9 cellular contexts compared by ENCODE assay signal in the genomic region with DNA sequence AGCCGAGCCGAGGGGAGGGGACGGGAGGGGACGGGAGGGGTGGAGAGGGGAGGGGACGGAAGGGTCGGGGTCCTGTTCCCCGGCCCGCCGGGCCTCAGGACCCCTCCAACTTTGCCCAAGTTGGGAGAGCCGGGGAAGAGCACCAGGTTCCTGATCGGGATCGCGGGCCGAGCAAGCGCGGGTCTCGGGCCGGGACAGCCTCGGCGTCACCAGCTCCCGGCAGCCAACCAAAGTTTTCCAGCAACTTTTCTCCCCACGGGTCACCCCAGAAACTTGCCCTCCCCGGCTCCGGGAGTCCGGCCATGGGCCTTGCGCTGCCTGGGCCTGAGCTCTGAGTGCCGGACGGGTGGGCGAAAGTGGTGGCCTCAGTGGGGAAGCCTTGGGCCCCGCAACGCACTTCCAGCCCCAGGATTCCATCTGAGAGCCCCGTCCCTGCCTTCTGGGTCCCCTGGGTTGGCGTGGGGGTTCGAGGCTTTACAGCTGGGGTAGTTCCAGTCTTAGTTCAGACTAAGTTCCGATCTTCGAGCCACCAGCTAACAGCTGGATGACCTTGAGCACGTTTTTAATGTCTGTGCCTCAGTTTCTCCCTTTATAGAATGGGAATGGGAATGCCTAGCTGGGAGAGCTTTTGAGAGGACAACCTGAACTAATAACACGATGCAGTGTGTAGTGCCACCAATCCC. TPM values are rescaled to one million over a fixed set of nuclear protein-coding genes. Genes with fewer than 3 reads are reported as not detected.
DNase-seq lines count a peak whose midpoint lies in the region; ATAC-seq, FAIRE-seq and TF ChIP-seq lines count a peak whose summit lies in the region.
"Had no signal": no experiment of that assay in that cellular context is flagged by ENCODE, and none has a peak within 500 bp of the region (broad histone marks: within the 10 kb centered on the region; RNA-seq: fewer than 3 reads in every experiment).

No MANE protein-coding gene starts in this region.

- intact Hi-C loops in K562 (cut with micrococcal nuclease) = loop anchor here (10.0 kb wide), 1 partner anchor 80 kb away; the partner anchor contains the start of genes DNALI1 and SNIP1
- intact Hi-C loops in left colon (cut with DNase I, micrococcal nuclease) = loop anchor here in 1 of 2 donors (10.0 kb wide), 1 partner anchor 1080 kb away; the partner anchor contains the start of gene LSM10

- peak overlapping the region; percentile 94 for H3K27ac ChIP-seq in K562 (ENCODE audit: extremely low read depth, low read depth, low read length)
- H3K27ac ChIP-seq in stomach smooth muscle (ENCODE audit: low read length) = peak overlapping the region; percentile 96

- H3K9me3 ChIP-seq in K562 (replicated peaks; ENCODE audit: control insufficient read depth, insufficient read depth, low read depth, low read length) = no peaks in the 10 kb centered on the region
- no peaks in the 10 kb centered on the region for H3K9me3 ChIP-seq in stomach smooth muscle (ENCODE audit: control insufficient read depth in 2 of 2, low read length in 2 of 2)

- in situ Hi-C loops in K562 (cut with MboI) = no loop called here

- H3K4me2 ChIP-seq in K562 (ENCODE audit: insufficient read depth, low read length) = peak overlapping the region; percentile 96

- WGBS in K562 (ENCODE audit: insufficient coverage, low coverage, missing lambda C conversion rate) = under 1% methylated on average over 27 of the region's 38 CpGs

- POLR2A ChIA-PET in K562 (lab: Yijun Ruan, JAX) = interaction anchor here (0.7 to 7.6 kb wide), 23 partner anchors 10 to 1324 kb away, joined by 3 to 118 read pairs (median 4); partner anchors contain the start of genes DNALI1, MEAF6 and RSPO1

- 0 out of 5 replicates have a peak, but pooled peaks cover 0 to 3% of the 10 kb centered on the region in 2 experiments for H3K27me3 ChIP-seq in K562 (ENCODE audit: control insufficient read depth in 2 of 2, insufficient read depth in 2 of 2, low read length in 2 of 2)
- no peaks in the 10 kb centered on the region for H3K27me3 ChIP-seq in stomach smooth muscle (ENCODE audit: control insufficient read depth in 1 of 2, insufficient read depth in 2 of 2, low read length in 2 of 2)

- TF ChIP-seq EP300 in K562 (IDR thresholded peaks at IDR 0.05; ENCODE audit: low read length) = no peak

- ATAC-seq in K562 = peak; percentile 2
- ATAC-seq in left colon = no peak
- no peak for ATAC-seq in HG02678 (IDR thresholded peaks at IDR 0.05; ENCODE audit: unreplicated experiment)
- ATAC-seq in HG03159 (IDR thresholded peaks at IDR 0.05; ENCODE audit: unreplicated experiment) = no peak

- CTCF ChIA-PET in K562 (lab: Yijun Ruan, JAX; ENCODE audit: low intra/inter-chr PET ratio) = interaction anchor here (0.6 kb wide), 1 partner anchor 20 kb away, joined by 3 read pairs; no protein-coding TSS in a partner anchor

- H3K4me1 ChIP-seq in K562 (replicated peaks in 1 of 2; ENCODE audit: control insufficient read depth in 2 of 2, insufficient read depth in 2 of 2, low read length in 2 of 2) = peaks cover 57 to 69% of the 10 kb centered on the region in 2 experiments
- peaks cover 77% of the 10 kb centered on the region for H3K4me1 ChIP-seq in stomach smooth muscle (ENCODE audit: control insufficient read depth, insufficient read depth, low read length)

- TSS peak; percentile 56 for BruUV-seq in K562 (replicated peaks; lab: Mats Ljungman, UMichigan)

- TF ChIP-seq CTCF in GM12864 (IDR thresholded peaks at IDR 0.05; ENCODE audit: low read depth, low read length, missing control alignments) (no peak), K562 (IDR thresholded peaks at IDR 0.05 in 2 of 3, conservative IDR thresholded peaks at IDR 0.05 in 1 of 3; ENCODE audit: insufficient read depth in 2 of 3, low read depth in 1 of 3, low read length in 3 of 3) (no peak)

- DNase-seq in GM12864 (ENCODE audit: low read depth) = no peak
- DNase-seq in M059J (ENCODE audit: low read depth) = peak; percentile 52
- DNase-seq in K562 (ENCODE audit: extremely low read depth in 1 of 4, low spot score in 3 of 4) = peak in 2 of 4 experiments; percentile 52 to 53
- peak; percentile 45 to 48 for DNase-seq in left colon
- no peak for DNase-seq in AML-193 (lab: John Stamatoyannopoulos, UW)

- no peak; a peak in 1 of 4 replicates for TF ChIP-seq RAD21 in K562 (CRISPR knock-in tag; conservative IDR thresholded peaks at IDR 0.05 in 1 of 2, IDR thresholded peaks at IDR 0.05 in 1 of 2)

- H3K9ac ChIP-seq in K562 (ENCODE audit: insufficient read depth in 1 of 2, low read depth in 2 of 2, low read length in 2 of 2) = peak overlapping the region; percentile 86 to 98
- peak overlapping the region; percentile 87 to 92 for H3K9ac ChIP-seq in stomach smooth muscle (ENCODE audit: low read length in 2 of 2)

- peak overlapping the region; percentile 91 for H2AFZ ChIP-seq in K562 (ENCODE audit: low read depth, low read length)

- H3K4me3 ChIP-seq in GM12864 (ENCODE audit: low read depth, low read length) (peak overlapping the region; percentile 88), K562 (peak overlapping the region; percentile 77), stomach smooth muscle (ENCODE audit: low read length in 2 of 2) (peak overlapping the region; percentile 71 to 98)

- peaks cover 55% of the 10 kb centered on the region for H3K79me2 ChIP-seq in K562 (ENCODE audit: control insufficient read depth, insufficient read depth, low read length)

- peak; percentile 68 for TF ChIP-seq POLR2A in K562 (conservative IDR thresholded peaks at IDR 0.05)

- peaks cover 7% of the 10 kb centered on the region for H3K9me1 ChIP-seq in K562 (ENCODE audit: control insufficient read depth, insufficient read depth, low read length)

- H3K36me3 ChIP-seq in K562 (ENCODE audit: control insufficient read depth, insufficient read depth, low read length) (peaks cover 44% of the 10 kb centered on the region), stomach smooth muscle (ENCODE audit: control insufficient read depth in 2 of 2, insufficient read depth in 2 of 2, low read length in 2 of 2) (peaks cover 5 to 8% of the 10 kb centered on the region in 2 donors)

- H4K20me1 ChIP-seq in K562 (replicated peaks; ENCODE audit: control insufficient read depth, insufficient read depth, low read length) = peaks cover 40% of the 10 kb centered on the region

- FAIRE-seq in K562 (lab: Jason Lieb, UNC) = no peak
- FAIRE-seq: TTC549 had no signal

TF ChIP-seq in K562, 482 proteins besides CTCF, POLR2A, EP300 and RAD21 (continues in another document):
- TF ChIP-seq HOMEZ (CRISPR knock-in tag; IDR thresholded peaks at IDR 0.05) (no peak), MYNN (IDR thresholded peaks at IDR 0.05) (no peak), MYNN (CRISPR knock-in tag; IDR thresholded peaks at IDR 0.05) (no peak)

RNA-seq across cellular contexts. Expression of gene ZC3H12A, which starts 0.5 kb away (rescaled TPM):
- 4.5 and 8.6 TPM in 2 replicates for total RNA-seq in M059J (2014; rRNA removed; shearing (Covaris generic))
- 19.0 and 54.2 TPM in 2 replicates for total RNA-seq in K562 (2011; cell fraction: chromatin; rRNA removed; ENCODE audit: low replicate concordance)
- total RNA-seq in K562 (2011; cell fraction: nucleolus; rRNA removed) = 40.7 and 45.7 TPM in 2 replicates
- total RNA-seq in K562 (2011; cell fraction: nucleoplasm; rRNA removed) = 23.7 and 24.1 TPM in 2 replicates
- 9.3 and 9.4 TPM in 2 replicates for total RNA-seq in K562 (2014; rRNA removed)
- 1.2 and 1.7 TPM in 2 replicates for total RNA-seq in K562 (2014; rRNA removed; fragmentation: Illumina TruSeq; extraction: Trizol)
- 6.7 and 7.1 TPM in 2 replicates for total RNA-seq in K562 (2015; rRNA removed; fragmentation: Illumina TruSeq; extraction: Trizol)
- total RNA-seq in K562 (2021) = 9.4 and 11.4 TPM in 2 replicates
- polyA plus RNA-seq in K562 (2011; rRNA removed) = 7.0 and 8.6 TPM in 2 replicates
- 8.3 and 15.3 TPM in 2 replicates for polyA plus RNA-seq in K562 (2011; cell fraction: cytosol; rRNA removed)
- polyA plus RNA-seq in K562 (2011; cell fraction: nucleus; rRNA removed) = 27.9 and 51.1 TPM in 2 replicates
- 6.1 and 10.9 TPM in 2 replicates for polyA plus RNA-seq in K562 (2012)
- polyA plus RNA-seq in K562 (2014; fragmentation: Illumina TruSeq; extraction: Trizol) = 4.9 and 6.5 TPM in 2 replicates
- polyA plus RNA-seq in K562 (2014; fragmentation: Nextera tagmentation; extraction: Ambion mirVana) = under 1 TPM; 0.14 to 0.22 TPM
- polyA plus RNA-seq in K562 (2014; rRNA removed) = 9.1 and 11.1 TPM in 2 replicates
- 4.5 and 9.7 TPM in 2 replicates for polyA minus RNA-seq in K562 (2011; rRNA and poly(A)+ RNA removed)
- 9.2 and 11.9 TPM in 2 replicates for polyA minus RNA-seq in K562 (2011; cell fraction: cytosol; rRNA and poly(A)+ RNA removed)
- 23.2 and 24.4 TPM in 2 replicates for polyA minus RNA-seq in K562 (2011; cell fraction: nucleus; rRNA and poly(A)+ RNA removed)
- total RNA-seq in left colon = 10 to 100 TPM; 24.0 to 61.6 TPM

RNA-seq across cellular contexts. Expression of gene MEAF6, which starts 39.7 kb away (rescaled TPM):
- total RNA-seq in M059J (2014; rRNA removed; shearing (Covaris generic)) = 112 and 148 TPM in 2 replicates
- total RNA-seq in K562 (2011; cell fraction: chromatin; rRNA removed; ENCODE audit: low replicate concordance) = 74.7 and 79.0 TPM in 2 replicates
- 41.5 and 45.5 TPM in 2 replicates for total RNA-seq in K562 (2011; cell fraction: nucleolus; rRNA removed)
- 60.9 and 81.0 TPM in 2 replicates for total RNA-seq in K562 (2011; cell fraction: nucleoplasm; rRNA removed)
- total RNA-seq in K562 (2014; rRNA removed) (111 and 137 TPM in 2 replicates), K562 (2014; rRNA removed; fragmentation: Illumina TruSeq; extraction: Trizol) (95.0 and 113 TPM in 2 replicates), K562 (2015; rRNA removed; fragmentation: Illumina TruSeq; extraction: Trizol) (89.2 and 92.3 TPM in 2 replicates), K562 (2021) (86.4 and 93.8 TPM in 2 replicates), left colon (10 to 100 TPM; 38.1 to 41.4 TPM)
- polyA plus RNA-seq in K562 (2011; rRNA removed) (70.0 and 77.3 TPM in 2 replicates), K562 (2014; fragmentation: Illumina TruSeq; extraction: Trizol) (118 and 151 TPM in 2 replicates), K562 (2014; fragmentation: Nextera tagmentation; extraction: Ambion mirVana) (10 to 100 TPM; 55.0 to 66.3 TPM), K562 (2014; rRNA removed) (109 and 110 TPM in 2 replicates)
- 37.7 and 68.5 TPM in 2 replicates for polyA plus RNA-seq in K562 (2011; cell fraction: cytosol; rRNA removed)
- polyA plus RNA-seq in K562 (2011; cell fraction: nucleus; rRNA removed) = 50.0 and 63.0 TPM in 2 replicates
- 67.6 and 77.9 TPM in 2 replicates for polyA plus RNA-seq in K562 (2012)
- 36.0 and 44.0 TPM in 2 replicates for polyA minus RNA-seq in K562 (2011; rRNA and poly(A)+ RNA removed)
- polyA minus RNA-seq in K562 (2011; cell fraction: cytosol; rRNA and poly(A)+ RNA removed) = 20.2 and 28.3 TPM in 2 replicates
- polyA minus RNA-seq in K562 (2011; cell fraction: nucleus; rRNA and poly(A)+ RNA removed) = 30.8 and 52.4 TPM in 2 replicates

Comparison
In these comparisons a context has a peak if more than half of its experiments do, and no peak if none do; other contexts are left out.
1. DNase-seq: peak in M059J (single experiment) and left colon (2 of 2); none in GM12864 (single experiment) and AML-193 (0 of 2).
2. Peak in every context shown above with its lines, with median percentiles within 50 percentile points of each other: H3K4me3 ChIP-seq.